In the genomic region with DNA sequence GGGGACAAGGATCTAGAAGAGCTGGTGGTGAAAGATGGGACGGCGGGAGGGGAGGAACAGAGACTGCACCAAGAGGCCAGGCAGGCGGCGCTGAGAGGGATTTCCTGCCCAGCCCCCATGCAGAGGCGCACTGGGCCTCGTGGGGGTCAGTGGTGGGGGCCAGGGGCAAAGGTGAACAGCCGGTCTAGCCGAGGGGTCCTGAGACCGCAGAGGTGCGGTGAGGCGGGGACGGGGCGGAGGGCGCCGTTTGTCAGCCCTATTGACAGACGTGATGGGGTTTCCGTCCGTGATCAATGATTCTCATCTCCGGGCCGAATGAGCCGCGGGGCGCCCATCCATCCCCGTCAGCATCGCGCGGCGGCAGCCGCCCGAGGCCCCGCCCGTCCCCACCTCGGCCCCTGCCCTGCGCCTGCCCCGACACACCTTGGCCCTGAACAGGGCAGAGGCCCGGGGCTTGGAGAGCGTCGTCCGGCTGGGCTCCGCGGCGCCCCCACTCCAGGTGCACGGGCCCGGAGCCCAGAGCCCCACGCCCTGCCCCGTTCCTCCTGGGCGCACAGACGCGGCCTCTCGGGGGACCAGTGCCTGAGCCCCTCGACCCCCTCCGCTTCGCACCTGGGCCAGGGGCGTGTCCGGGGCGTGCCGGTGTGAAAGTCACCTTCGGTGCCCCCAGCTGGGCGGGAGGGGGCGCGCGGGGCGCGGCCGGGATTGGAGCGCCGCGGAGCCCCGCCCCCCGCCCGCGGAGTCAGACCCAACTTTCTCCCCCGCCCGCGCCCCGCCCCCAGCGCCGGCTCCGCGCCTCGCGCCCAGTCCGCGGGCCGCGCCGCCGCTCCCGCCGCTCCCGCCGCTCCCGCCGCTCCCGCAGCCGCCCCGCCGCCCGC, we compare ENCODE assay signal across 8 cellular contexts. TPM values are rescaled to one million over a fixed set of nuclear protein-coding genes. Genes with fewer than 3 reads are reported as not detected.
DNase-seq lines count a peak whose midpoint lies in the region; ATAC-seq, FAIRE-seq and TF ChIP-seq lines count a peak whose summit lies in the region.

Gene NXPH4 (plus strand): TSS at position 781 of the 878 bp plus-strand sequence. CDS start 176 bp downstream, outside the sequence.

- peak within 1 kb of the TSS; percentile 87 to 91 (median 88) for H3K4me3 Mint-ChIP-seq in nephron

- intact Hi-C loops in sciatic nerve (cut with DNase I): no loop called here
- intact Hi-C loops in head of caudate nucleus (cut with DNase I): no loop called here

- ATAC-seq in activated CD4-positive, CD25-positive, alpha-beta regulatory T cell treated with anti-CD3 and anti-CD28 coated beads, Interleukin-2, amount 50 U/mL, for 24 hours: peak; percentile 10 to 14
- no peak for ATAC-seq in sciatic nerve

- no peaks in the 10 kb centered on the region for H3K36me3 Mint-ChIP-seq in nephron (ENCODE audit: low read depth)

- peak within 1 kb of the TSS in 2 of 3 experiments; percentile 46 to 47 for H3K27ac Mint-ChIP-seq in nephron

- DNase-seq in Daoy (ENCODE audit: low read depth): peak; percentile 39
- peak; percentile 53 for DNase-seq in HTR-8/SVneo (ENCODE audit: insufficient read length, low spot score)
- peak; percentile 48 for DNase-seq in effector CD4-positive, alpha-beta T cell
- DNase-seq in cerebellar nuclear complex (lab: John Stamatoyannopoulos, UW): no peak
- no peak for DNase-seq in sciatic nerve (ENCODE audit: low spot score)
- no peak for DNase-seq in head of caudate nucleus

- no peak for FAIRE-seq in HTR-8/SVneo (lab: Jason Lieb, UNC)

- H3K9me3 Mint-ChIP-seq in nephron: no peaks in the 10 kb centered on the region

- H3K4me1 Mint-ChIP-seq in nephron: peaks cover 61% of the 10 kb centered on the region

- TF ChIP-seq CTCF in nephron (IDR thresholded peaks at IDR 0.05; ENCODE audit: unreplicated experiment in 3 of 3): no peak

- peaks cover 69% of the 10 kb centered on the region for H3K27me3 Mint-ChIP-seq in nephron (ENCODE audit: low read depth)

RNA-seq across cellular contexts. Expression of gene NXPH4, which starts in this region (rescaled TPM):
- total RNA-seq in Daoy (2014; rRNA removed; shearing (Covaris generic)): 0.33 and 1.7 TPM in 2 replicates
- 0.27 TPM for total RNA-seq in sciatic nerve

Comparison
In these comparisons a context has a peak if more than half of its experiments do, and no peak if none do; other contexts are left out.
1. DNase-seq: peak in Daoy (single experiment), HTR-8/SVneo (single experiment) and effector CD4-positive, alpha-beta T cell (single experiment); none in cerebellar nuclear complex (0 of 2), sciatic nerve (single experiment) and head of caudate nucleus (0 of 42).